Comparison of ENCODE assay signal across 1 cellular context in genomic region chr13:106649495-106649894, GRCh38.
TF ChIP-seq lines count a peak whose summit lies in the region.

No MANE protein-coding gene starts in this region.

TF ChIP-seq in IMR-90, 13 proteins besides CTCF, POLR2A, EP300 and RAD21:
- no peak for TF ChIP-seq ELK1 (IDR thresholded peaks at IDR 0.05; ENCODE audit: borderline replicate concordance, low read depth, low read length)
